In the genomic region with DNA sequence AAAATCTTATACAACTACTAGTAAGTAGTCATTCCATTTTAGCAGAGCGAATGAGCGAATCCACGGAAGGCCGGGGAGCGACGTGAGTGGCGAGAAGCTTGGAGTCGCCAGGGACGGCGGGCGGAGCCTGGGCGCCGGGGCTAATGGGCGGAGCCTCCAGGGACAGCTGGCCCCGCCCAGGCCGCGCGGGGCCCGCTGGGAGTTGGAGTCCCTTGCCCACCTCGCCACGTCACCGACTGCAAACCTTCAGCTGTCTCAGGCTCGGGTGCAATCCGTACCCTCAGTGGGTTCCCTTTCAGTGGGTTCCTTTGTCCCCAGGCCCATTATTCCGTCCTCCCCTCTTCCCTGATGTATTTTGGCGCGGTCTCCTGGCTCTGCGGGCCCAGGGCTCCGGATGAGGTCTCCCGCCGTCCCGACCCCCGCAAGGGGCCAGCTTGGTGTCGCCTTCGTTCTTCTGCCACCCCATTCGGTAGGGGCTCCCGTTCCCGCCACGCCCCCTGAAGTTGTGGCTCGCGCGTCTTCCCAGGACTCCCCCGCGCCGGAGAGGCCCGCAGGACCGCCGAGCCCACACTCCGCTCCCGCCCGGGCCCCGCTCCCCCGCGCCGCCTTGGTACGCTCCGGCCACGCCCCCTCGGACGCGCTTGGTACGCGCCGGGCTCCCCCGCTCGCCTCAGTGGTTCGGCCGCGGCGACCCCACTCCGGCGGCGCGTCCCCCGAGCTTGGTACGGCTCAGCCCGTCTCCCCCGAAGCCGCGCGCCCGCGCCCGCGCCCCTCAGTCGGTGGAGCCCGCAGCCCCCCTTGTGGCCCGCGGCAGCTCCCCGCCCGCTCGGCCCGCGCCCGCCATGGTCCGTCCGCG, we compare ENCODE assay signal across 1 cellular context.
TF ChIP-seq lines count a peak whose summit lies in the region.

A gene (plus strand): TSS at position 673 of the 856 bp plus-strand sequence.

TF ChIP-seq in HepG2, 621 proteins besides CTCF, POLR2A, EP300 and RAD21 (continued from another document and continues in another):
- TF ChIP-seq, protein P1, sequence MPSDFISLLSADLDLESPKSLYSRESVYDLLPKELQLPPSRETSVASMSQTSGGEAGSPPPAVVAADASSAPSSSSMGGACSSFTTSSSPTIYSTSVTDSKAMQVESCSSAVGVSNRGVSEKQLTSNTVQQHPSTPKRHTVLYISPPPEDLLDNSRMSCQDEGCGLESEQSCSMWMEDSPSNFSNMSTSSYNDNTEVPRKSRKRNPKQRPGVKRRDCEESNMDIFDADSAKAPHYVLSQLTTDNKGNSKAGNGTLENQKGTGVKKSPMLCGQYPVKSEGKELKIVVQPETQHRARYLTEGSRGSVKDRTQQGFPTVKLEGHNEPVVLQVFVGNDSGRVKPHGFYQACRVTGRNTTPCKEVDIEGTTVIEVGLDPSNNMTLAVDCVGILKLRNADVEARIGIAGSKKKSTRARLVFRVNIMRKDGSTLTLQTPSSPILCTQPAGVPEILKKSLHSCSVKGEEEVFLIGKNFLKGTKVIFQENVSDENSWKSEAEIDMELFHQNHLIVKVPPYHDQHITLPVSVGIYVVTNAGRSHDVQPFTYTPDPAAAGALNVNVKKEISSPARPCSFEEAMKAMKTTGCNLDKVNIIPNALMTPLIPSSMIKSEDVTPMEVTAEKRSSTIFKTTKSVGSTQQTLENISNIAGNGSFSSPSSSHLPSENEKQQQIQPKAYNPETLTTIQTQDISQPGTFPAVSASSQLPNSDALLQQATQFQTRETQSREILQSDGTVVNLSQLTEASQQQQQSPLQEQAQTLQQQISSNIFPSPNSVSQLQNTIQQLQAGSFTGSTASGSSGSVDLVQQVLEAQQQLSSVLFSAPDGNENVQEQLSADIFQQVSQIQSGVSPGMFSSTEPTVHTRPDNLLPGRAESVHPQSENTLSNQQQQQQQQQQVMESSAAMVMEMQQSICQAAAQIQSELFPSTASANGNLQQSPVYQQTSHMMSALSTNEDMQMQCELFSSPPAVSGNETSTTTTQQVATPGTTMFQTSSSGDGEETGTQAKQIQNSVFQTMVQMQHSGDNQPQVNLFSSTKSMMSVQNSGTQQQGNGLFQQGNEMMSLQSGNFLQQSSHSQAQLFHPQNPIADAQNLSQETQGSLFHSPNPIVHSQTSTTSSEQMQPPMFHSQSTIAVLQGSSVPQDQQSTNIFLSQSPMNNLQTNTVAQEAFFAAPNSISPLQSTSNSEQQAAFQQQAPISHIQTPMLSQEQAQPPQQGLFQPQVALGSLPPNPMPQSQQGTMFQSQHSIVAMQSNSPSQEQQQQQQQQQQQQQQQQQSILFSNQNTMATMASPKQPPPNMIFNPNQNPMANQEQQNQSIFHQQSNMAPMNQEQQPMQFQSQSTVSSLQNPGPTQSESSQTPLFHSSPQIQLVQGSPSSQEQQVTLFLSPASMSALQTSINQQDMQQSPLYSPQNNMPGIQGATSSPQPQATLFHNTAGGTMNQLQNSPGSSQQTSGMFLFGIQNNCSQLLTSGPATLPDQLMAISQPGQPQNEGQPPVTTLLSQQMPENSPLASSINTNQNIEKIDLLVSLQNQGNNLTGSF (CRISPR knock-in tag; IDR thresholded peaks at IDR 0.05), result no peak
- no peak for TF ChIP-seq LCORL (IDR thresholded peaks at IDR 0.05)
- peak; percentile 87 for TF ChIP-seq LCORL (CRISPR knock-in tag; IDR thresholded peaks at IDR 0.05)
- TF ChIP-seq NCOR1 (IDR thresholded peaks at IDR 0.05; ENCODE audit: borderline replicate concordance, low read length), result no peak
- TF ChIP-seq ZFAT (CRISPR knock-in tag; conservative IDR thresholded peaks at IDR 0.05), result no peak
- TF ChIP-seq SNRNP70 (IDR thresholded peaks at IDR 0.05; ENCODE audit: low read depth, low read length), result no peak
- no peak for TF ChIP-seq ZNF724P (CRISPR knock-in tag; IDR thresholded peaks at IDR 0.05; ENCODE audit: borderline replicate concordance)
- TF ChIP-seq PHF21A (CRISPR knock-in tag; IDR thresholded peaks at IDR 0.05), result no peak
- TF ChIP-seq, protein P2, sequence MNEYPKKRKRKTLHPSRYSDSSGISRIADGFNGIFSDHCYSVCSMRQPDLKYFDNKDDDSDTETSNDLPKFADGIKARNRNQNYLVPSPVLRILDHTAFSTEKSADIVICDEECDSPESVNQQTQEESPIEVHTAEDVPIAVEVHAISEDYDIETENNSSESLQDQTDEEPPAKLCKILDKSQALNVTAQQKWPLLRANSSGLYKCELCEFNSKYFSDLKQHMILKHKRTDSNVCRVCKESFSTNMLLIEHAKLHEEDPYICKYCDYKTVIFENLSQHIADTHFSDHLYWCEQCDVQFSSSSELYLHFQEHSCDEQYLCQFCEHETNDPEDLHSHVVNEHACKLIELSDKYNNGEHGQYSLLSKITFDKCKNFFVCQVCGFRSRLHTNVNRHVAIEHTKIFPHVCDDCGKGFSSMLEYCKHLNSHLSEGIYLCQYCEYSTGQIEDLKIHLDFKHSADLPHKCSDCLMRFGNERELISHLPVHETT (CRISPR knock-in tag; conservative IDR thresholded peaks at IDR 0.05), result peak; percentile 70
- TF ChIP-seq ZNF670 (CRISPR knock-in tag; IDR thresholded peaks at IDR 0.05; ENCODE audit: borderline replicate concordance), result peak; percentile 54; the same call in 1 of the 2 replicates
- TF ChIP-seq NR2C2 (CRISPR knock-in tag; IDR thresholded peaks at IDR 0.05; ENCODE audit: borderline replicate concordance), result peak; percentile 54; the same call in 1 of the 2 replicates
- TF ChIP-seq NR2F1 (CRISPR knock-in tag; IDR thresholded peaks at IDR 0.05), result no peak
- no peak for TF ChIP-seq RORA (CRISPR knock-in tag; IDR thresholded peaks at IDR 0.05)
- no peak for TF ChIP-seq MTA1 (CRISPR knock-in tag; IDR thresholded peaks at IDR 0.05; ENCODE audit: borderline replicate concordance)
- TF ChIP-seq, protein P3, sequence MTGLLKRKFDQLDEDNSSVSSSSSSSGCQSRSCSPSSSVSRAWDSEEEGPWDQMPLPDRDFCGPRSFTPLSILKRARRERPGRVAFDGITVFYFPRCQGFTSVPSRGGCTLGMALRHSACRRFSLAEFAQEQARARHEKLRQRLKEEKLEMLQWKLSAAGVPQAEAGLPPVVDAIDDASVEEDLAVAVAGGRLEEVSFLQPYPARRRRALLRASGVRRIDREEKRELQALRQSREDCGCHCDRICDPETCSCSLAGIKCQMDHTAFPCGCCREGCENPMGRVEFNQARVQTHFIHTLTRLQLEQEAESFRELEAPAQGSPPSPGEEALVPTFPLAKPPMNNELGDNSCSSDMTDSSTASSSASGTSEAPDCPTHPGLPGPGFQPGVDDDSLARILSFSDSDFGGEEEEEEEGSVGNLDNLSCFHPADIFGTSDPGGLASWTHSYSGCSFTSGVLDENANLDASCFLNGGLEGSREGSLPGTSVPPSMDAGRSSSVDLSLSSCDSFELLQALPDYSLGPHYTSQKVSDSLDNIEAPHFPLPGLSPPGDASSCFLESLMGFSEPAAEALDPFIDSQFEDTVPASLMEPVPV (CRISPR knock-in tag; IDR thresholded peaks at IDR 0.05), result no peak
- 0 out of 2 replicates have a peak, but pooled peaks have one; percentile 7 for TF ChIP-seq SOX5 (CRISPR knock-in tag; IDR thresholded peaks at IDR 0.05; ENCODE audit: borderline replicate concordance)
- TF ChIP-seq, protein P4, sequence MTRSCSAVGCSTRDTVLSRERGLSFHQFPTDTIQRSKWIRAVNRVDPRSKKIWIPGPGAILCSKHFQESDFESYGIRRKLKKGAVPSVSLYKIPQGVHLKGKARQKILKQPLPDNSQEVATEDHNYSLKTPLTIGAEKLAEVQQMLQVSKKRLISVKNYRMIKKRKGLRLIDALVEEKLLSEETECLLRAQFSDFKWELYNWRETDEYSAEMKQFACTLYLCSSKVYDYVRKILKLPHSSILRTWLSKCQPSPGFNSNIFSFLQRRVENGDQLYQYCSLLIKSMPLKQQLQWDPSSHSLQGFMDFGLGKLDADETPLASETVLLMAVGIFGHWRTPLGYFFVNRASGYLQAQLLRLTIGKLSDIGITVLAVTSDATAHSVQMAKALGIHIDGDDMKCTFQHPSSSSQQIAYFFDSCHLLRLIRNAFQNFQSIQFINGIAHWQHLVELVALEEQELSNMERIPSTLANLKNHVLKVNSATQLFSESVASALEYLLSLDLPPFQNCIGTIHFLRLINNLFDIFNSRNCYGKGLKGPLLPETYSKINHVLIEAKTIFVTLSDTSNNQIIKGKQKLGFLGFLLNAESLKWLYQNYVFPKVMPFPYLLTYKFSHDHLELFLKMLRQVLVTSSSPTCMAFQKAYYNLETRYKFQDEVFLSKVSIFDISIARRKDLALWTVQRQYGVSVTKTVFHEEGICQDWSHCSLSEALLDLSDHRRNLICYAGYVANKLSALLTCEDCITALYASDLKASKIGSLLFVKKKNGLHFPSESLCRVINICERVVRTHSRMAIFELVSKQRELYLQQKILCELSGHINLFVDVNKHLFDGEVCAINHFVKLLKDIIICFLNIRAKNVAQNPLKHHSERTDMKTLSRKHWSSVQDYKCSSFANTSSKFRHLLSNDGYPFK (CRISPR knock-in tag; IDR thresholded peaks at IDR 0.05; ENCODE audit: borderline replicate concordance), result peak; percentile 15; the same call in 1 of the 2 replicates
- TF ChIP-seq ZNF768 (CRISPR knock-in tag; IDR thresholded peaks at IDR 0.05), result peak; percentile 47; the same call in 1 of the 2 replicates
- TF ChIP-seq ZFP36 (IDR thresholded peaks at IDR 0.05; ENCODE audit: borderline replicate concordance, low read depth, low read length, partially characterized antibody), result no peak
- peak in 1 of 2 experiments; percentile 55; a peak in 1 of 4 replicates for TF ChIP-seq KLF16 (CRISPR knock-in tag; IDR thresholded peaks at IDR 0.05)
- no peak for TF ChIP-seq RBM22 (optimal IDR thresholded peaks at IDR 0.05; ENCODE audit: low read length)
- no peak for TF ChIP-seq ZNF496 (CRISPR knock-in tag; IDR thresholded peaks at IDR 0.05; ENCODE audit: insufficient replicate concordance)
- peak; percentile 97 for TF ChIP-seq ZFX (CRISPR knock-in tag; IDR thresholded peaks at IDR 0.05; ENCODE audit: low read depth)
- TF ChIP-seq, protein P5, sequence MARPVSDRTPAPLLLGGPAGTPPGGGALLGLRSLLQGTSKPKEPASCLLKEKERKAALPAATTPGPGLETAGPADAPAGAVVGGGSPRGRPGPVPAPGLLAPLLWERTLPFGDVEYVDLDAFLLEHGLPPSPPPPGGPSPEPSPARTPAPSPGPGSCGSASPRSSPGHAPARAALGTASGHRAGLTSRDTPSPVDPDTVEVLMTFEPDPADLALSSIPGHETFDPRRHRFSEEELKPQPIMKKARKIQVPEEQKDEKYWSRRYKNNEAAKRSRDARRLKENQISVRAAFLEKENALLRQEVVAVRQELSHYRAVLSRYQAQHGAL (CRISPR knock-in tag; IDR thresholded peaks at IDR 0.05; ENCODE audit: not compliant biosample characterization), result no peak
- no peak for TF ChIP-seq SCMH1 (CRISPR knock-in tag; IDR thresholded peaks at IDR 0.05; ENCODE audit: borderline replicate concordance)
- TF ChIP-seq ZNF10 (CRISPR knock-in tag; IDR thresholded peaks at IDR 0.05; ENCODE audit: borderline replicate concordance, low read depth), result no peak
- TF ChIP-seq, protein P6, sequence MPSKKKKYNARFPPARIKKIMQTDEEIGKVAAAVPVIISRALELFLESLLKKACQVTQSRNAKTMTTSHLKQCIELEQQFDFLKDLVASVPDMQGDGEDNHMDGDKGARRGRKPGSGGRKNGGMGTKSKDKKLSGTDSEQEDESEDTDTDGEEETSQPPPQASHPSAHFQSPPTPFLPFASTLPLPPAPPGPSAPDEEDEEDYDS (CRISPR knock-in tag; IDR thresholded peaks at IDR 0.05), result peak; percentile 46
- TF ChIP-seq FOXA3 (CRISPR knock-in tag; IDR thresholded peaks at IDR 0.05), result peak; percentile 38
- no peak for TF ChIP-seq SYNCRIP (IDR thresholded peaks at IDR 0.05; ENCODE audit: insufficient read depth, low read depth, low read length)
- peak; percentile 78 for TF ChIP-seq HOXA3 (CRISPR knock-in tag; IDR thresholded peaks at IDR 0.05)
- TF ChIP-seq ZNF776 (CRISPR knock-in tag; IDR thresholded peaks at IDR 0.05), result 0 out of 2 replicates have a peak, but pooled peaks have one; percentile 79
- TF ChIP-seq ZNF772 (CRISPR knock-in tag; IDR thresholded peaks at IDR 0.05), result peak; percentile 90
- TF ChIP-seq, protein P7, sequence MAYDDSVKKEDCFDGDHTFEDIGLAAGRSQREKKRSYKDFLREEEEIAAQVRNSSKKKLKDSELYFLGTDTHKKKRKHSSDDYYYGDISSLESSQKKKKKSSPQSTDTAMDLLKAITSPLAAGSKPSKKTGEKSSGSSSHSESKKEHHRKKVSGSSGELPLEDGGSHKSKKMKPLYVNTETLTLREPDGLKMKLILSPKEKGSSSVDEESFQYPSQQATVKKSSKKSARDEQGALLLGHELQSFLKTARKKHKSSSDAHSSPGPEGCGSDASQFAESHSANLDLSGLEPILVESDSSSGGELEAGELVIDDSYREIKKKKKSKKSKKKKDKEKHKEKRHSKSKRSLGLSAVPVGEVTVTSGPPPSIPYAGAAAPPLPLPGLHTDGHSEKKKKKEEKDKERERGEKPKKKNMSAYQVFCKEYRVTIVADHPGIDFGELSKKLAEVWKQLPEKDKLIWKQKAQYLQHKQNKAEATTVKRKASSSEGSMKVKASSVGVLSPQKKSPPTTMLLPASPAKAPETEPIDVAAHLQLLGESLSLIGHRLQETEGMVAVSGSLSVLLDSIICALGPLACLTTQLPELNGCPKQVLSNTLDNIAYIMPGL (CRISPR knock-in tag; IDR thresholded peaks at IDR 0.05; ENCODE audit: borderline replicate concordance in 1 of 2, low read depth in 1 of 2), result peak; percentile 37 to 70; a peak in 2 of 4 replicates
